Comparison of ENCODE assay signal across 13 cellular contexts in genomic region chr11:35524780-35525179, GRCh38. TPM values are rescaled to one million over a fixed set of nuclear protein-coding genes. Genes with fewer than 3 reads are reported as not detected.
DNase-seq lines count a peak whose midpoint lies in the region; ATAC-seq and TF ChIP-seq lines count a peak whose summit lies in the region.
"Had no signal": no experiment of that assay in that cellular context is flagged by ENCODE, and none has a peak within 500 bp of the region (broad histone marks: within the 10 kb centered on the region; RNA-seq: fewer than 3 reads in every experiment).

No MANE protein-coding gene starts in this region.

- H2AFZ ChIP-seq in osteoblast (ENCODE audit: low read length), result peak overlapping the region; percentile 79

- H3K4me3 ChIP-seq in AG10803 (ENCODE audit: low read length) (peak overlapping the region; percentile 87), fibroblast of villous mesenchyme (ENCODE audit: low read depth, low read length) (peak overlapping the region; percentile 94), osteoblast (ENCODE audit: insufficient read depth, low read length) (peak overlapping the region; percentile 78)

- H3K79me2 ChIP-seq in osteoblast (ENCODE audit: insufficient read depth, low read length), result peaks cover 31% of the 10 kb centered on the region

- H4K20me1 ChIP-seq in osteoblast (ENCODE audit: insufficient read depth, low read length), result no peaks in the 10 kb centered on the region

- H3K27me3 ChIP-seq in osteoblast (ENCODE audit: insufficient read depth, low read length), result no peaks in the 10 kb centered on the region

- CTCF ChIA-PET in activated CD8-positive, alpha-beta memory T cell treated with anti-CD3 and anti-CD28 coated beads, Interleukin-2, amount 10 ng/mL, durations not matched to agents 7 days and 5 days (lab: Charles Lee), result interaction anchor here (1.2 to 1.3 kb wide), 2 partner anchors 27 to 219 kb away, joined by 4 read pairs; no protein-coding TSS in a partner anchor
- CTCF ChIA-PET in activated naive CD4-positive, alpha-beta T cell treated with anti-CD3 and anti-CD28 coated beads for 36 hours (lab: Charles Lee), result interaction anchor here (0.6 kb wide), 1 partner anchor 22 kb away, joined by 3 read pairs; no protein-coding TSS in a partner anchor

- peaks cover 3% of the 10 kb centered on the region for H3K4me1 Mint-ChIP-seq in T-helper 17 cell
- no peaks in the 10 kb centered on the region for H3K4me1 Mint-ChIP-seq in activated CD8-positive, alpha-beta memory T cell treated with anti-CD3 and anti-CD28 coated beads, Interleukin-2, amount 10 ng/mL, durations not matched to agents 7 days and 5 days
- peaks cover 12% of the 10 kb centered on the region for H3K4me1 Mint-ChIP-seq in activated naive CD4-positive, alpha-beta T cell treated with anti-CD3 and anti-CD28 coated beads for 36 hours (ENCODE audit: low read depth)

- H3K36me3 Mint-ChIP-seq in T-helper 17 cell (ENCODE audit: low read depth), result no peaks in the 10 kb centered on the region
- no peaks in the 10 kb centered on the region for H3K36me3 Mint-ChIP-seq in activated CD8-positive, alpha-beta memory T cell treated with anti-CD3 and anti-CD28 coated beads, Interleukin-2, amount 10 ng/mL, durations not matched to agents 7 days and 5 days
- H3K36me3 Mint-ChIP-seq in activated naive CD4-positive, alpha-beta T cell treated with anti-CD3 and anti-CD28 coated beads for 36 hours (ENCODE audit: low read depth), result no peaks in the 10 kb centered on the region

- H3K36me3 ChIP-seq in osteoblast (ENCODE audit: insufficient read depth, low read length), result no peaks in the 10 kb centered on the region

- peaks cover 75% of the 10 kb centered on the region for H3K27me3 Mint-ChIP-seq in T-helper 17 cell
- peaks cover 72% of the 10 kb centered on the region for H3K27me3 Mint-ChIP-seq in activated CD8-positive, alpha-beta memory T cell treated with anti-CD3 and anti-CD28 coated beads, Interleukin-2, amount 10 ng/mL, durations not matched to agents 7 days and 5 days
- H3K27me3 Mint-ChIP-seq in activated naive CD4-positive, alpha-beta T cell treated with anti-CD3 and anti-CD28 coated beads for 36 hours (ENCODE audit: low read depth), result peaks cover 58% of the 10 kb centered on the region

- H3K27ac Mint-ChIP-seq in T-helper 17 cell, result peak overlapping the region; percentile 16
- H3K27ac Mint-ChIP-seq in activated CD8-positive, alpha-beta memory T cell treated with anti-CD3 and anti-CD28 coated beads, Interleukin-2, amount 10 ng/mL, durations not matched to agents 7 days and 5 days, result no peak overlapping the region
- no peak overlapping the region for H3K27ac Mint-ChIP-seq in activated naive CD4-positive, alpha-beta T cell treated with anti-CD3 and anti-CD28 coated beads for 36 hours

- H3K4me3 Mint-ChIP-seq in T-helper 17 cell, result no peak overlapping the region
- H3K4me3 Mint-ChIP-seq in activated CD8-positive, alpha-beta memory T cell treated with anti-CD3 and anti-CD28 coated beads, Interleukin-2, amount 10 ng/mL, durations not matched to agents 7 days and 5 days, result no peak overlapping the region
- no peak overlapping the region for H3K4me3 Mint-ChIP-seq in activated naive CD4-positive, alpha-beta T cell treated with anti-CD3 and anti-CD28 coated beads for 36 hours

- no peak for ATAC-seq in T-helper 17 cell
- no peak for ATAC-seq in activated CD8-positive, alpha-beta memory T cell treated with anti-CD3 and anti-CD28 coated beads, Interleukin-2, amount 10 ng/mL, durations not matched to agents 7 days and 5 days

- H3K9me3 Mint-ChIP-seq in activated CD8-positive, alpha-beta memory T cell treated with anti-CD3 and anti-CD28 coated beads, Interleukin-2, amount 10 ng/mL, durations not matched to agents 7 days and 5 days (ENCODE audit: low read depth), result no peaks in the 10 kb centered on the region
- H3K9me3 Mint-ChIP-seq in activated naive CD4-positive, alpha-beta T cell treated with anti-CD3 and anti-CD28 coated beads for 36 hours, result no peaks in the 10 kb centered on the region

- intact Hi-C loops in activated naive CD4-positive, alpha-beta T cell treated with anti-CD3 and anti-CD28 coated beads for 36 hours (cut with micrococcal nuclease), result no loop called here

- peak overlapping the region; percentile 63 for H3K27ac ChIP-seq in osteoblast (ENCODE audit: low read depth, low read length)

- DNase-seq in AG10803 (ENCODE audit: low read depth) (peak; percentile 47), T-helper 17 cell (no peak), fibroblast of villous mesenchyme (ENCODE audit: low read depth) (no peak), osteoblast (ENCODE audit: insufficient read length, low spot score, missing footprints) (peak; percentile 75), COLO668 (lab: John Stamatoyannopoulos, UW; ENCODE audit: unreplicated experiment) (no peak), NCI-H1694 treated with DMSO at 0.1 percent for 48 hours (lab: John Stamatoyannopoulos, UW) (no peak)
- no peak for DNase-seq in activated CD8-positive, alpha-beta memory T cell treated with anti-CD3 and anti-CD28 coated beads, Interleukin-2, amount 10 ng/mL, durations not matched to agents 7 days and 5 days
- DNase-seq in activated naive CD4-positive, alpha-beta T cell treated with anti-CD3 and anti-CD28 coated beads for 36 hours, result no peak
- DNase-seq: activated CD8-positive, alpha-beta memory T cell treated with anti-CD3 and anti-CD28 coated beads, Interleukin-2, amount 50 U/mL, for 4 hours; AML-193; GDM1; occipital lobe; stimulated activated CD4-positive, alpha-beta T cell treated with anti-CD3 and anti-CD28 coated beads, Interleukin-4, amount 100 ng/mL, for 4 hours had no signal

- peak overlapping the region; percentile 85 for H3K4me2 ChIP-seq in osteoblast (ENCODE audit: insufficient read depth, low read length)

- TF ChIP-seq CTCF in AG10803 (conservative IDR thresholded peaks at IDR 0.05; ENCODE audit: low read length) (no peak), fibroblast of villous mesenchyme (IDR thresholded peaks at IDR 0.05; ENCODE audit: insufficient read depth, low read depth, low read length) (no peak), osteoblast (IDR thresholded peaks at IDR 0.05; ENCODE audit: extremely low read depth, low read depth, low read length) (no peak)

- peaks cover 41% of the 10 kb centered on the region for H3K4me1 ChIP-seq in osteoblast (ENCODE audit: insufficient read depth, low read length)

- H3K9me3 ChIP-seq in T-helper 17 cell (ENCODE audit: control insufficient read depth, low read length, poor library complexity, severe bottlenecking), result no peaks in the 10 kb centered on the region
- no peaks in the 10 kb centered on the region for H3K9me3 ChIP-seq in osteoblast (ENCODE audit: low read depth, low read length)

RNA-seq across cellular contexts. Expression of gene PAMR1, which starts 0.6 kb away (rescaled TPM):
- not detected for total RNA-seq in T-helper 17 cell
- 416 and 493 TPM in 2 replicates for total RNA-seq in fibroblast of villous mesenchyme
- 49.9 and 60.7 TPM in 2 replicates for total RNA-seq in osteoblast
- total RNA-seq in activated CD8-positive, alpha-beta memory T cell treated with anti-CD3 and anti-CD28 coated beads, Interleukin-2, amount 10 ng/mL, durations not matched to agents 7 days and 5 days, result not detected
- not detected for total RNA-seq in activated naive CD4-positive, alpha-beta T cell treated with anti-CD3 and anti-CD28 coated beads for 36 hours

Comparison
In these comparisons a context has a peak if more than half of its experiments do, and no peak if none do; other contexts are left out.
1. DNase-seq: peak in AG10803 (single experiment) and osteoblast (single experiment); none in T-helper 17 cell (0 of 3), fibroblast of villous mesenchyme (single experiment), activated CD8-positive, alpha-beta memory T cell treated with anti-CD3 and anti-CD28 coated beads, Interleukin-2, amount 10 ng/mL, durations not matched to agents 7 days and 5 days (single experiment), COLO668 (single experiment), activated naive CD4-positive, alpha-beta T cell treated with anti-CD3 and anti-CD28 coated beads for 36 hours (single experiment) and NCI-H1694 treated with DMSO at 0.1 percent for 48 hours (single experiment).
2. RNA of gene PAMR1, which starts 0.6 kb away (total RNA-seq): 416 to 493 TPM in fibroblast of villous mesenchyme and 49.9 to 60.7 TPM in osteoblast; not detected in T-helper 17 cell, not detected in activated CD8-positive, alpha-beta memory T cell treated with anti-CD3 and anti-CD28 coated beads, Interleukin-2, amount 10 ng/mL, durations not matched to agents 7 days and 5 days and not detected in activated naive CD4-positive, alpha-beta T cell treated with anti-CD3 and anti-CD28 coated beads for 36 hours; every median in the first group is over 10 times any median in the second.
3. Peak in every context shown above with its lines, with median percentiles within 50 percentile points of each other: H3K4me3 ChIP-seq.